ENCODE assay signal across 28 cellular contexts in the genomic region with DNA sequence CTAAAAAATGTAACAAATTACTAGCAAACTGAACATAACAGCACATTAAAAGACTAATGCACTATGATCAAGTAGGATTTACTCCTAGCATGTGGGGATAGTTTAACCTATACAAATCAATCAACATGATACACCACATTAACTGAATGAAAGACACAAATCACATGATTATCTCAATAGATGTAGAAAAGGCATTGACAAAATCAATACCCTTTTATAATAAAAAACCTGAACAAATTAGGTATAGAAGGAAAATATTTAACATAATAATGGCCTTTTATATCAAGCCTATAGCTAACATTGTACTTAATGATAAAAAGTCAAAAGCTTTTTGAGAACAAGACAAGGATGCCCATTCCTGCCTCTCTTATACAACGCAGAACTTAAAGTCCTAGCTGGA.
"Had no signal": no experiment of that assay in that cellular context is flagged by ENCODE, and none has a peak within 500 bp of the region (broad histone marks: within the 10 kb centered on the region; RNA-seq: fewer than 3 reads in every experiment).

No MANE protein-coding gene starts in this region.

- DNase-seq: colonic mucosa; cortex of kidney; dermis blood vessel endothelial cell; dorsolateral prefrontal cortex; effector CD4-positive, alpha-beta T cell; effector CD8-positive, alpha-beta T cell; effector memory CD4-positive, alpha-beta T cell; effector memory CD8-positive, alpha-beta T cell; endodermal cell; erythroblast; esophagus squamous epithelium; foreskin fibroblast; foreskin keratinocyte; foreskin melanocyte; gastrocnemius medialis; glutamatergic neuron; head of caudate nucleus; heart left ventricle; heart right ventricle had no signal

- ATAC-seq: effector memory CD8-positive, alpha-beta T cell; esophagus mucosa; foreskin keratinocyte; gastrocnemius medialis; gastroesophageal sphincter; heart left ventricle; heart right ventricle had no signal

- H3K4me3 ChIP-seq: colonic mucosa, coronary artery, dorsolateral prefrontal cortex, esophagus muscularis mucosa, esophagus squamous epithelium, gastrocnemius medialis, gastroesophageal sphincter, heart left ventricle, heart right ventricle had no signal

- H3K27me3 ChIP-seq: colonic mucosa, dorsolateral prefrontal cortex, esophagus muscularis mucosa, esophagus squamous epithelium, foreskin keratinocyte, gastrocnemius medialis, gastroesophageal sphincter, heart left ventricle, heart right ventricle had no signal

- H3K9me3 ChIP-seq: colonic mucosa, gastrocnemius medialis had no signal

- H3K27ac ChIP-seq: colonic mucosa, coronary artery, dorsolateral prefrontal cortex, epithelial cell of prostate, esophagus muscularis mucosa, esophagus squamous epithelium, foreskin keratinocyte, gastrocnemius medialis, gastroesophageal sphincter, heart left ventricle, heart right ventricle had no signal

- FAIRE-seq: colon, endometrium, endothelial cell of umbilical vein, frontal cortex had no signal

- H3K36me3 ChIP-seq: colonic mucosa, esophagus muscularis mucosa, esophagus squamous epithelium, gastrocnemius medialis, gastroesophageal sphincter, heart left ventricle, heart right ventricle had no signal

- H3K4me1 ChIP-seq: colonic mucosa, esophagus muscularis mucosa, esophagus squamous epithelium, foreskin keratinocyte, gastrocnemius medialis, gastroesophageal sphincter, heart left ventricle, heart right ventricle had no signal
